ENCODE assay signal across 9 cellular contexts in the genomic region with DNA sequence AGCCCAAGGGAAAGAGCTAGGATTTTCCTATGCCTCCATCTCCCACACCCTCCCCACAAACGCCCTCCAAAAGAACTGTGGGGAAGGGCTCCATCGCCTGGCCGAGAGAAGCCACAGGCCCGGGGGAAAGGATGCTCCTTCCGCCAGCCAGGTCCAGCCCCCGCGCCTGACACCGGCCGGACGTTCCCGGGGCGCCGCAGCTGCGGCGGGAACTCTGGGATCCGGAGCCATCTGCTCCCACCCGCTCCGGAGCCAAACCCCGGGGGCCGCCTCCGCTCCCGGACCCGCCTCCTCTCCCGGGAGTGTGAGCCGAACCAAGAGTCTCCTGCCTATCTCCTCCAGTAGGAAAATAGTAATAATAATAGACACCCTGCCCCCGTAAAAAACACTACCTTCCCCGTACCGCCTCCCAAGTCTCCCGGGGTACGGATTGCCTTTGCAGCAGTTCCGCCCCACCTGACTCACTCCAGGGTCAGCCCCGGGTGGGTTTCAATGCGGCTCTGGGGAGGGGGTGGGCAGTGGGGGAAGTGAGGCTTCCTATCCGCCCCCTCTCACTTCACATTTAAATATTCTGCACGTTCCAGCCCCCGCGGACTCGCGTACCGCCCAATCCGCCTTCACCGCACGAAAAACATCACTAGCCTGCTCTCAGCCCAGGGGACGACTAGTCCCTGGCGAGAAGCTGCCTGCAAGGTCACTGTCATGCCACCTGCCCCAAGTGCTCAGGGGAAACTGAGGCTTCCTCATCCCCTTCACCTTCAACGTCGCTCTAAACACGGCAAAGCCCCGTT. TPM values are rescaled to one million over a fixed set of nuclear protein-coding genes. Genes with fewer than 3 reads are reported as not detected.
A peak's percentile ranks its signal among the peaks of the same experiment; 100 is the strongest.
DNase-seq lines count a peak whose midpoint lies in the region; ATAC-seq and TF ChIP-seq lines count a peak whose summit lies in the region.
"Had no signal": no experiment of that assay in that cellular context is flagged by ENCODE, and none has a peak within 500 bp of the region (broad histone marks: within the 10 kb centered on the region; RNA-seq: fewer than 3 reads in every experiment).

No MANE protein-coding gene starts in this region.

- H3K4me3 ChIP-seq in GM23248 (peak overlapping the region; percentile 55), fibroblast of villous mesenchyme (ENCODE audit: low read depth, low read length) (peak overlapping the region; percentile 3)
- H3K4me3 ChIP-seq: skin epidermis had no signal

- H3K27ac ChIP-seq in GM23248 (no peak overlapping the region), RWPE1 (peak overlapping the region; percentile 5; the same call in 1 of the 2 replicates)
- H3K27ac ChIP-seq: skin epidermis had no signal

- CTCF ChIA-PET in RWPE1 (lab: Yijun Ruan, JAX): interaction anchor here (0.5 to 4.3 kb wide), 10 partner anchors 10 to 261 kb away, joined by 3 to 31 read pairs (median 4); no protein-coding TSS in a partner anchor

- H3K36me3 ChIP-seq in GM23248 (ENCODE audit: low read depth): no peaks in the 10 kb centered on the region

- in situ Hi-C loops in GM23248 (cut with MboI): no loop called here

- H3K27me3 ChIP-seq in GM23248 (replicated peaks; ENCODE audit: insufficient read depth): peaks cover 40% of the 10 kb centered on the region

- H4K20me1 ChIP-seq in GM23248 (ENCODE audit: insufficient read depth): no peaks in the 10 kb centered on the region

- H3F3A ChIP-seq in GM23248 (ENCODE audit: insufficient read depth): no peaks in the 10 kb centered on the region

- POLR2A ChIA-PET in RWPE1 (lab: Yijun Ruan, JAX; ENCODE audit: low non-redundant PET): interaction anchor here (0.8 kb wide), 1 partner anchor 10 kb away, joined by 4 read pairs; no protein-coding TSS in a partner anchor

- DNase-seq in GM23248: peak; percentile 57
- DNase-seq in RWPE1 (ENCODE audit: low spot score): peak; percentile 62
- peak; percentile 37 for DNase-seq in fibroblast of villous mesenchyme (ENCODE audit: low read depth)
- peak; percentile 79 for DNase-seq in posterior vena cava (ENCODE audit: low spot score)

- peak overlapping the region; percentile 10; the same call in 1 of the 2 replicates for H3K9ac ChIP-seq in GM23248

- 3% methylated on average over 44 to 49 of the region's 49 CpGs for WGBS in GM23248 (ENCODE audit: low coverage in 1 of 2, low lambda C conversion rate in 2 of 2, missing lambda C conversion rate in 2 of 2), 2 experiments

- H2AFZ ChIP-seq in GM23248: peak overlapping the region; percentile 55

- TF ChIP-seq CTCF in RWPE1 (conservative IDR thresholded peaks at IDR 0.05; ENCODE audit: low read depth): peak; percentile 37
- TF ChIP-seq CTCF in fibroblast of villous mesenchyme (IDR thresholded peaks at IDR 0.05; ENCODE audit: insufficient read depth, low read depth, low read length): peak; percentile 46

- H3K4me2 ChIP-seq in GM23248 (ENCODE audit: unreplicated experiment): peak overlapping the region; percentile 75

- no peaks in the 10 kb centered on the region for H3K9me3 ChIP-seq in GM23248 (ENCODE audit: low read depth)

- intact Hi-C loops in posterior vena cava (cut with DNase I): no loop called here

- H3K4me1 ChIP-seq in GM23248 (ENCODE audit: insufficient read depth): no peaks in the 10 kb centered on the region

- no peaks in the 10 kb centered on the region for H3K9me2 ChIP-seq in GM23248 (ENCODE audit: insufficient read depth)

- ATAC-seq in GM18909 (IDR thresholded peaks at IDR 0.05; ENCODE audit: poor library complexity, unreplicated experiment) (no peak), GM21390 (IDR thresholded peaks at IDR 0.05; ENCODE audit: unreplicated experiment) (no peak), HG03139 (IDR thresholded peaks at IDR 0.05; ENCODE audit: unreplicated experiment) (no peak), HG03045 (IDR thresholded peaks at IDR 0.05; ENCODE audit: unreplicated experiment) (no peak)

- no peaks in the 10 kb centered on the region for H3K79me2 ChIP-seq in GM23248 (ENCODE audit: insufficient read depth)

RNA-seq across cellular contexts. Expression of gene AGAP2, which starts 2.4 kb away (rescaled TPM):
- under 0.01 TPM in 1 of 2 replicates, not detected in the other for total RNA-seq in GM23248 (2014; rRNA removed; shearing (Covaris generic))
- polyA plus RNA-seq in GM23248 (2016; fragmentation: Nextera tagmentation; extraction: Ambion mirVana): 0.11 TPM in 1 of 2 replicates, not detected in the other
- total RNA-seq in fibroblast of villous mesenchyme: 0.32 and 0.43 TPM in 2 replicates
- total RNA-seq in posterior vena cava: 1 to 10 TPM; 1.8 to 2.2 TPM

RNA-seq across cellular contexts. Expression of gene TSPAN31, which starts 8.7 kb away (rescaled TPM):
- total RNA-seq in GM23248 (2014; rRNA removed; shearing (Covaris generic)): 70.8 and 112 TPM in 2 replicates
- polyA plus RNA-seq in GM23248 (2016; fragmentation: Nextera tagmentation; extraction: Ambion mirVana): 47.2 and 48.4 TPM in 2 replicates
- 39.9 and 62.2 TPM in 2 replicates for total RNA-seq in fibroblast of villous mesenchyme
- 10 to 100 TPM; 20.1 to 26.3 TPM for total RNA-seq in posterior vena cava

RNA-seq across cellular contexts. Expression of gene CDK4, which starts 16.0 kb away (rescaled TPM):
- 133 and 152 TPM in 2 replicates for total RNA-seq in GM23248 (2014; rRNA removed; shearing (Covaris generic))
- polyA plus RNA-seq in GM23248 (2016; fragmentation: Nextera tagmentation; extraction: Ambion mirVana): 123 and 137 TPM in 2 replicates
- total RNA-seq in fibroblast of villous mesenchyme (226 and 299 TPM in 2 replicates), posterior vena cava (10 to 100 TPM; 65.3 to 66.0 TPM)

RNA-seq across cellular contexts. Expression of gene MARCHF9, which starts 18.8 kb away (rescaled TPM):
- 0.97 and 1.4 TPM in 2 replicates for total RNA-seq in GM23248 (2014; rRNA removed; shearing (Covaris generic))
- polyA plus RNA-seq in GM23248 (2016; fragmentation: Nextera tagmentation; extraction: Ambion mirVana): 0.18 TPM in 1 of 2 replicates, not detected in the other
- 2.6 and 3.5 TPM in 2 replicates for total RNA-seq in fibroblast of villous mesenchyme
- 1 to 10 TPM; 7.4 to 9.4 TPM for total RNA-seq in posterior vena cava

RNA-seq across cellular contexts. Expression of gene CYP27B1, which starts 30.7 kb away (rescaled TPM):
- 0.86 and 1.0 TPM in 2 replicates for total RNA-seq in GM23248 (2014; rRNA removed; shearing (Covaris generic))
- 0.42 and 0.78 TPM in 2 replicates for polyA plus RNA-seq in GM23248 (2016; fragmentation: Nextera tagmentation; extraction: Ambion mirVana)
- total RNA-seq in fibroblast of villous mesenchyme (0.97 and 3.0 TPM in 2 replicates), posterior vena cava (1 to 10 TPM in 1 of 2 donors, under 1 TPM in 1; 0.57 to 1.1 TPM)
